ENCODE assay signal across 12 cellular contexts in genomic region chr5:757346-757930, GRCh38. TPM values are rescaled to one million over a fixed set of nuclear protein-coding genes. Genes with fewer than 3 reads are reported as not detected.
DNase-seq lines count a peak whose midpoint lies in the region; ATAC-seq and TF ChIP-seq lines count a peak whose summit lies in the region.
"Had no signal": no experiment of that assay in that cellular context is flagged by ENCODE, and none has a peak within 500 bp of the region (broad histone marks: within the 10 kb centered on the region; RNA-seq: fewer than 3 reads in every experiment).

No MANE protein-coding gene starts in this region.

- intact Hi-C loops in natural killer cell (cut with micrococcal nuclease) (no loop called here), lower lobe of right lung (cut with DNase I) (no loop called here)

- TF ChIP-seq CTCF in natural killer cell (IDR thresholded peaks at IDR 0.05) (no peak), lower lobe of right lung (IDR thresholded peaks at IDR 0.05) (no peak)

- peak overlapping the region; percentile 13 for H3K4me3 Mint-ChIP-seq in natural killer cell
- no peak overlapping the region for H3K4me3 Mint-ChIP-seq in natural killer cell treated with Interleukin-12 subunit alpha and Interleukin-12 subunit beta and Interleukin-15 and Interleukin-18, amount 100 ng/mL, for 72 hours
- H3K4me3 Mint-ChIP-seq in effector memory CD8-positive, alpha-beta T cell, result peak overlapping the region; percentile 45 to 83
- H3K4me3 Mint-ChIP-seq: B cell, mesothelial cell of epicardium had no signal

- no peaks in the 10 kb centered on the region for H3K9me3 Mint-ChIP-seq in natural killer cell
- no peaks in the 10 kb centered on the region for H3K9me3 Mint-ChIP-seq in natural killer cell treated with Interleukin-12 subunit alpha and Interleukin-12 subunit beta and Interleukin-15 and Interleukin-18, amount 100 ng/mL, for 72 hours
- H3K9me3 Mint-ChIP-seq in effector memory CD8-positive, alpha-beta T cell, result no peaks in the 10 kb centered on the region
- H3K9me3 Mint-ChIP-seq: mesothelial cell of epicardium had no signal

- no peaks in the 10 kb centered on the region for H3K9me3 ChIP-seq in lower lobe of right lung
- H3K9me3 ChIP-seq: vagina had no signal

- DNase-seq in natural killer cell (no peak), lower lobe of right lung (no peak), ureter (ENCODE audit: low spot score) (peak; percentile 57)
- no peak for DNase-seq in natural killer cell treated with Interleukin-12 subunit alpha and Interleukin-12 subunit beta and Interleukin-15 and Interleukin-18, amount 100 ng/mL, for 72 hours (ENCODE audit: low spot score)
- DNase-seq in effector memory CD8-positive, alpha-beta T cell, result peak in 1 of 3 experiments; percentile 13
- DNase-seq: effector CD8-positive, alpha-beta T cell had no signal

- H3K4me1 Mint-ChIP-seq in natural killer cell, result peaks cover 0 to 7% of the 10 kb centered on the region in 2 donors
- peaks cover 5 to 7% of the 10 kb centered on the region in 2 donors for H3K4me1 Mint-ChIP-seq in natural killer cell treated with Interleukin-12 subunit alpha and Interleukin-12 subunit beta and Interleukin-15 and Interleukin-18, amount 100 ng/mL, for 72 hours (ENCODE audit: low read depth in 2 of 2)
- H3K4me1 Mint-ChIP-seq in effector memory CD8-positive, alpha-beta T cell (ENCODE audit: low read depth in 2 of 2), result peaks cover 24 to 35% of the 10 kb centered on the region in 2 donors
- H3K4me1 Mint-ChIP-seq: B cell had no signal

- no peak overlapping the region for H3K27ac Mint-ChIP-seq in natural killer cell
- H3K27ac Mint-ChIP-seq in natural killer cell treated with Interleukin-12 subunit alpha and Interleukin-12 subunit beta and Interleukin-15 and Interleukin-18, amount 100 ng/mL, for 72 hours, result no peak overlapping the region
- peak overlapping the region in 1 of 2 donors; percentile 98 for H3K27ac Mint-ChIP-seq in effector memory CD8-positive, alpha-beta T cell
- H3K27ac Mint-ChIP-seq: B cell, mesothelial cell of epicardium had no signal

- H3K27me3 ChIP-seq in lower lobe of right lung (ENCODE audit: low read depth), result no peaks in the 10 kb centered on the region
- H3K27me3 ChIP-seq: vagina had no signal

- peaks cover 36% of the 10 kb centered on the region for H3K4me1 ChIP-seq in lower lobe of right lung

- no peaks in the 10 kb centered on the region for H3K36me3 Mint-ChIP-seq in natural killer cell
- H3K36me3 Mint-ChIP-seq in natural killer cell treated with Interleukin-12 subunit alpha and Interleukin-12 subunit beta and Interleukin-15 and Interleukin-18, amount 100 ng/mL, for 72 hours, result no peaks in the 10 kb centered on the region
- peaks cover 43% of the 10 kb centered on the region for H3K36me3 Mint-ChIP-seq in effector memory CD8-positive, alpha-beta T cell (ENCODE audit: insufficient read depth)
- H3K36me3 Mint-ChIP-seq: mesothelial cell of epicardium had no signal

- H3K27ac ChIP-seq in lower lobe of right lung, result peak overlapping the region; percentile 78
- H3K27ac ChIP-seq: vagina had no signal

- ATAC-seq in natural killer cell (no peak), lower lobe of right lung (no peak), HG03439 (IDR thresholded peaks at IDR 0.05; ENCODE audit: unreplicated experiment) (no peak), GM21367 (IDR thresholded peaks at IDR 0.05; ENCODE audit: unreplicated experiment) (no peak), GM21381 (IDR thresholded peaks at IDR 0.05; ENCODE audit: unreplicated experiment) (no peak)
- no peak for ATAC-seq in natural killer cell treated with Interleukin-12 subunit alpha and Interleukin-12 subunit beta and Interleukin-15 and Interleukin-18, amount 100 ng/mL, for 72 hours
- ATAC-seq in effector memory CD8-positive, alpha-beta T cell (replicated peaks), result no peak

- no peaks in the 10 kb centered on the region for H3K36me3 ChIP-seq in lower lobe of right lung
- H3K36me3 ChIP-seq: vagina had no signal

- H3K4me3 ChIP-seq in lower lobe of right lung, result no peak overlapping the region
- H3K4me3 ChIP-seq: vagina had no signal

- H3K27me3 Mint-ChIP-seq in natural killer cell (ENCODE audit: low read depth in 2 of 2), result peaks cover 0 to 4% of the 10 kb centered on the region in 2 donors
- H3K27me3 Mint-ChIP-seq in natural killer cell treated with Interleukin-12 subunit alpha and Interleukin-12 subunit beta and Interleukin-15 and Interleukin-18, amount 100 ng/mL, for 72 hours, result peaks cover 2 to 7% of the 10 kb centered on the region in 2 donors
- H3K27me3 Mint-ChIP-seq in effector memory CD8-positive, alpha-beta T cell, result peaks cover 30% of the 10 kb centered on the region in 2 donors

RNA-seq across cellular contexts. Expression of gene ZDHHC11B, which starts 27.1 kb away (rescaled TPM):
- total RNA-seq in natural killer cell (1 to 10 TPM in 2 of 3 donors, under 1 TPM in 1; 0.85 to 7.3 (median 2.2) TPM), lower lobe of right lung (14.9 TPM), ureter (15.6 TPM)
- total RNA-seq in natural killer cell treated with Interleukin-12 subunit alpha and Interleukin-12 subunit beta and Interleukin-15 and Interleukin-18, amount 100 ng/mL, for 72 hours, result 1 to 10 TPM in 1 of 2 donors, not detected in 1; 1.2 TPM
